ENCODE assay signal across 7 cellular contexts in genomic region chr12:2351129-2351528, GRCh38.
"Had no signal": no experiment of that assay in that cellular context is flagged by ENCODE, and none has a peak within 500 bp of the region (broad histone marks: within the 10 kb centered on the region; RNA-seq: fewer than 3 reads in every experiment).

No MANE protein-coding gene starts in this region.

- ATAC-seq: GM23338, HepG2, K562 had no signal

- H3K27ac ChIP-seq: HL-60, KMS-11 had no signal

- H3K9me3 Mint-ChIP-seq: GM23338, H9 had no signal

- H2AFZ ChIP-seq: GM23338 had no signal

- H3K9ac ChIP-seq: KMS-11 had no signal

- H3K4me3 Mint-ChIP-seq: GM23338, H9 had no signal

- H3K27ac Mint-ChIP-seq: GM23338, H9 had no signal

- H3K4me2 ChIP-seq: GM23338, KMS-11 had no signal

- H3K4me3 ChIP-seq: GM23338, K562 had no signal

- DNase-seq: H9, HCEC 1CT had no signal
